Comparison of ENCODE assay signal across 9 cellular contexts in genomic region chr11:128508785-128509518, GRCh38.
DNase-seq lines count a peak whose midpoint lies in the region; ATAC-seq and TF ChIP-seq lines count a peak whose summit lies in the region.
"Had no signal": no experiment of that assay in that cellular context is flagged by ENCODE, and none has a peak within 500 bp of the region (broad histone marks: within the 10 kb centered on the region; RNA-seq: fewer than 3 reads in every experiment).

No MANE protein-coding gene starts in this region.

- H3K23ac ChIP-seq in H9 (ENCODE audit: insufficient read length, low read depth, low read length), result no peak overlapping the region

- H4K5ac ChIP-seq in H9 (ENCODE audit: insufficient read length, low read depth, low read length), result no peak overlapping the region

- H2BK12ac ChIP-seq in H9 (ENCODE audit: insufficient read length, low read depth, low read length), result no peak overlapping the region

- no peaks in the 10 kb centered on the region for H3K9me3 ChIP-seq in left lung
- H3K9me3 ChIP-seq in H9 (ENCODE audit: control insufficient read depth, low read depth, low read length), result no peaks in the 10 kb centered on the region

- no peak overlapping the region for H2BK20ac ChIP-seq in H9 (ENCODE audit: low read depth, low read length, poor library complexity, severe bottlenecking)

- H3K79me1 ChIP-seq in H9 (ENCODE audit: insufficient read depth, low read depth, low read length, poor library complexity, severe bottlenecking), result no peaks in the 10 kb centered on the region

- no peak overlapping the region for H3K9ac ChIP-seq in H9 (ENCODE audit: extremely low read depth, insufficient read length, low read length)

- H4K20me1 ChIP-seq in H9 (ENCODE audit: control insufficient read depth, insufficient read depth, insufficient read length), result no peaks in the 10 kb centered on the region

- H2BK120ac ChIP-seq in H9 (ENCODE audit: low read depth, low read length, poor library complexity, severe bottlenecking), result no peak overlapping the region

- peaks cover 98% of the 10 kb centered on the region for H3K4me1 Mint-ChIP-seq in stimulated activated naive CD8-positive, alpha-beta T cell treated with anti-CD3 and anti-CD28 coated beads, Interleukin-15, Interleukin-2, amounts not matched to agents 100 ng/mL and 50 ng/mL, for 24 hours (ENCODE audit: low read depth)
- peaks cover 94% of the 10 kb centered on the region for H3K4me1 Mint-ChIP-seq in activated naive CD4-positive, alpha-beta T cell treated with anti-CD3 and anti-CD28 coated beads, Interleukin-2, amount 50 U/mL, for 24 hours
- H3K4me1 Mint-ChIP-seq in H9, result peaks cover 22 to 26% of the 10 kb centered on the region in 2 experiments

- H3K36me3 ChIP-seq in left lung, result peaks cover 0 to 18% of the 10 kb centered on the region in 2 donors

- H3K4me3 Mint-ChIP-seq in stimulated activated naive CD8-positive, alpha-beta T cell treated with anti-CD3 and anti-CD28 coated beads, Interleukin-15, Interleukin-2, amounts not matched to agents 100 ng/mL and 50 ng/mL, for 24 hours, result peak overlapping the region; percentile 94
- H3K4me3 Mint-ChIP-seq in activated naive CD4-positive, alpha-beta T cell treated with anti-CD3 and anti-CD28 coated beads, Interleukin-2, amount 50 U/mL, for 24 hours, result peak overlapping the region; percentile 97
- H3K4me3 Mint-ChIP-seq in H9, result no peak overlapping the region

- no peak overlapping the region for H2AFZ ChIP-seq in H9 (ENCODE audit: low read length)

- intact Hi-C loops in left lung (cut with DNase I) (no loop called here), sciatic nerve (cut with DNase I) (no loop called here)

- no peak for DNase-seq in stimulated activated naive CD8-positive, alpha-beta T cell treated with anti-CD3 and anti-CD28 coated beads, Interleukin-15, Interleukin-2, amounts not matched to agents 100 U/mL and 50 U/mL, for 24 hours
- DNase-seq in left lung (no peak), sciatic nerve (ENCODE audit: low spot score) (no peak), H9 (no peak), epidermal melanocyte (ENCODE audit: insufficient read length, low spot score) (no peak)
- DNase-seq: NCI-H1048 had no signal

- H3K27ac Mint-ChIP-seq in stimulated activated naive CD8-positive, alpha-beta T cell treated with anti-CD3 and anti-CD28 coated beads, Interleukin-15, Interleukin-2, amounts not matched to agents 100 ng/mL and 50 ng/mL, for 24 hours, result peak overlapping the region; percentile 99
- peak overlapping the region; percentile 98 for H3K27ac Mint-ChIP-seq in activated naive CD4-positive, alpha-beta T cell treated with anti-CD3 and anti-CD28 coated beads, Interleukin-2, amount 50 U/mL, for 24 hours
- H3K27ac Mint-ChIP-seq in H9, result peak overlapping the region in 1 of 3 experiments; percentile 31; a peak in 1 of 7 replicates

- no peak overlapping the region for H3K18ac ChIP-seq in H9 (ENCODE audit: insufficient read length, low read depth, low read length)

- H3K79me2 ChIP-seq in H9 (ENCODE audit: insufficient read depth, low read length), result no peaks in the 10 kb centered on the region

- H3K4me1 ChIP-seq in left lung (peaks cover 39 to 98% of the 10 kb centered on the region in 2 donors), H9 (ENCODE audit: insufficient read depth, low read length) (peaks cover 2% of the 10 kb centered on the region; the same call in 1 of the 2 replicates)

- H3K27me3 Mint-ChIP-seq in stimulated activated naive CD8-positive, alpha-beta T cell treated with anti-CD3 and anti-CD28 coated beads, Interleukin-15, Interleukin-2, amounts not matched to agents 100 ng/mL and 50 ng/mL, for 24 hours, result no peaks in the 10 kb centered on the region
- H3K27me3 Mint-ChIP-seq in activated naive CD4-positive, alpha-beta T cell treated with anti-CD3 and anti-CD28 coated beads, Interleukin-2, amount 50 U/mL, for 24 hours, result no peaks in the 10 kb centered on the region
- H3K27me3 Mint-ChIP-seq in H9 (ENCODE audit: low read depth), result no peaks in the 10 kb centered on the region

- H3K9me3 Mint-ChIP-seq in stimulated activated naive CD8-positive, alpha-beta T cell treated with anti-CD3 and anti-CD28 coated beads, Interleukin-15, Interleukin-2, amounts not matched to agents 100 ng/mL and 50 ng/mL, for 24 hours, result no peaks in the 10 kb centered on the region
- H3K9me3 Mint-ChIP-seq in activated naive CD4-positive, alpha-beta T cell treated with anti-CD3 and anti-CD28 coated beads, Interleukin-2, amount 50 U/mL, for 24 hours, result no peaks in the 10 kb centered on the region
- H3K9me3 Mint-ChIP-seq in H9, result no peaks in the 10 kb centered on the region

- no CpG with 5 or more reads among the region's 7 CpGs for WGBS in H9 (ENCODE audit: extremely low coverage, insufficient read length, low lambda C conversion rate)

- no peak overlapping the region for H3K4ac ChIP-seq in H9 (ENCODE audit: low read depth, low read length)

- no peak overlapping the region for H4K91ac ChIP-seq in H9 (ENCODE audit: insufficient read length, low read depth, low read length)

- peak overlapping the region in 1 of 2 donors; percentile 2 for H3K4me3 ChIP-seq in left lung

- H3K27me3 ChIP-seq in left lung (no peaks in the 10 kb centered on the region), H9 (ENCODE audit: insufficient read depth, low read length) (no peaks in the 10 kb centered on the region)

- H2BK15ac ChIP-seq in H9 (ENCODE audit: low read depth, low read length), result no peak overlapping the region

- H3T11ph ChIP-seq in H9 (ENCODE audit: low read length), result no peak overlapping the region

- no peak overlapping the region for H3K4me2 ChIP-seq in H9 (ENCODE audit: insufficient read depth, insufficient read length, low read length)

- H3K27ac ChIP-seq in left lung (peak overlapping the region; percentile 75 to 83), H9 (ENCODE audit: insufficient read length, low read depth, low read length) (no peak overlapping the region)

- no peak overlapping the region for H2BK5ac ChIP-seq in H9 (ENCODE audit: insufficient read length, low read length)

- no peaks in the 10 kb centered on the region for H3K23me2 ChIP-seq in H9 (ENCODE audit: insufficient read length, low read depth, low read length, poor library complexity, severe bottlenecking)

- H3K56ac ChIP-seq in H9 (ENCODE audit: insufficient read length, low read depth, low read length), result no peak overlapping the region

- no peak for ATAC-seq in stimulated activated naive CD8-positive, alpha-beta T cell treated with anti-CD3 and anti-CD28 coated beads, Interleukin-15, Interleukin-2, amounts not matched to agents 100 U/mL and 50 U/mL, for 24 hours
- ATAC-seq in left lung (peak; percentile 55), HG02981 (IDR thresholded peaks at IDR 0.05; ENCODE audit: unreplicated experiment) (no peak), sciatic nerve (no peak)

- no peak overlapping the region for H2AK5ac ChIP-seq in H9 (ENCODE audit: insufficient read length, low read length)

- TF ChIP-seq CTCF in left lung (IDR thresholded peaks at IDR 0.05) (no peak), H9 (conservative IDR thresholded peaks at IDR 0.05) (no peak)

- H3K14ac ChIP-seq in H9 (ENCODE audit: insufficient read depth, low read length), result no peak overlapping the region

- H3K36me3 Mint-ChIP-seq in stimulated activated naive CD8-positive, alpha-beta T cell treated with anti-CD3 and anti-CD28 coated beads, Interleukin-15, Interleukin-2, amounts not matched to agents 100 ng/mL and 50 ng/mL, for 24 hours (ENCODE audit: low read depth), result peaks cover 78% of the 10 kb centered on the region
- peaks cover 20% of the 10 kb centered on the region for H3K36me3 Mint-ChIP-seq in activated naive CD4-positive, alpha-beta T cell treated with anti-CD3 and anti-CD28 coated beads, Interleukin-2, amount 50 U/mL, for 24 hours
- no peaks in the 10 kb centered on the region for H3K36me3 Mint-ChIP-seq in H9 (ENCODE audit: insufficient read depth in 1 of 3, low read depth in 3 of 3)

- no peak overlapping the region for H4K8ac ChIP-seq in H9 (replicated peaks; ENCODE audit: insufficient read length, low read depth, low read length)

Comparison
In these comparisons a context has a peak if more than half of its experiments do, and no peak if none do; other contexts are left out.
1. H3K4me3 Mint-ChIP-seq: peak in stimulated activated naive CD8-positive, alpha-beta T cell treated with anti-CD3 and anti-CD28 coated beads, Interleukin-15, Interleukin-2, amounts not matched to agents 100 ng/mL and 50 ng/mL, for 24 hours (single experiment) and activated naive CD4-positive, alpha-beta T cell treated with anti-CD3 and anti-CD28 coated beads, Interleukin-2, amount 50 U/mL, for 24 hours (single experiment); none in H9 (0 of 2).